Comparison of ENCODE assay signal across 8 cellular contexts in the genomic region with DNA sequence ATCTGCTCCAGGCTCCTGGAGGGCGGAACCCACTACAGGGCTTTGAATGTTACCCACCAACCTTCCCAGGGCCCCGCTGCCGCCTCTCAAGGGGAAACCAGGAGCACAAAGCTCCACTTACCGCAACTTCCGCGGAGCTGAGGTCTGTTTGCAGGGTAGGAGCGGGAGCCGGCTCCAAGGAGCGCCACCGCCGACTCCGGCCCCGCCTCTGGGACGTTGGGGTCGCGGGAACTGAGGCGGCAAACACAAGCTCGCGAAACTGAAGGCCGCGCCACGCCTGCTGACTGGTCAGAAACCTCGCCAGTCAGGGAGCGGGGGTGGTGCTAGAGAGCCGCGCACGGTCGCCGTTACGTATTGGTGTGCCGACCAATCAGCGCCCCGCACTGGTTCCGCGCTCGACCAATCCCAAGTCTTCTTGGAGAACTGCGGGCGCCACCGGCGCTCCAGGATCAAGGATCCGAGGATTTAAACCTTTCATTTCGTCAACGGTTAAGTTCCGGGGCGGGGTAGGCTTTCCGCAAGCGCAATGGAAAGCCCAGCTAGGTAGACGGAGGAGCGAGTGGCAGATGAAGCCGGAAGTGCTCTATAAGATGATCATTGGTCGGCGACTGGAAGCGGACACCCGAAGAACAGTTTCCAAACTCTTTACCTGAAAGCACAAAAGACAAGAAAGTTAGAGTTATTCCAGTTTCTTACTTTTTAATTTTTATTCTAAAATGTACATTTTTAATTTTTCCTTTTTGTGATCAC. TPM values are rescaled to one million over a fixed set of nuclear protein-coding genes. Genes with fewer than 3 reads are reported as not detected.
DNase-seq lines count a peak whose midpoint lies in the region; ATAC-seq and TF ChIP-seq lines count a peak whose summit lies in the region.

STIL (minus strand) TSS at position 233 of the 750 bp plus-strand sequence. CDS start 3,828 bp downstream, outside the sequence.

- no peak within 1 kb of the TSS for H2BK120ac ChIP-seq in IMR-90 (ENCODE audit: low read depth, low read length)

- H4K20me1 ChIP-seq in IMR-90 (ENCODE audit: insufficient read depth, low read length): no peaks in the 10 kb centered on the region

- peak within 1 kb of the TSS; percentile 82; the same call in 1 of the 2 replicates for H2AK5ac ChIP-seq in IMR-90 (ENCODE audit: low read depth, low read length)

- H2BK5ac ChIP-seq in IMR-90 (ENCODE audit: low read depth, low read length, poor library complexity, severe bottlenecking): peak within 1 kb of the TSS; percentile 78

- 0% methylated on average over 24 of the region's 54 CpGs; no CpG with 5 or more reads in 1 of the 2 experiments for WGBS in IMR-90 (ENCODE audit: extremely low coverage in 2 of 2, insufficient read length in 1 of 2), 2 experiments

- POLR2A ChIA-PET in IMR-90 (lab: Charles Lee; ENCODE audit: unreplicated experiment): interaction anchor here (0.7 to 1.0 kb wide), 2 partner anchors 20 to 38 kb away, joined by 3 to 4 read pairs; partner anchors contain the start of gene CMPK1

- DNase-seq in DMS 273 (lab: John Stamatoyannopoulos, UW; ENCODE audit: unreplicated experiment) (peak; percentile 100), IMR-90 (peak; percentile 100), OCI-M1 (lab: John Stamatoyannopoulos, UW) (peak; percentile 99), activated T-cell treated with anti-CD3 and anti-CD28 coated beads for 24 hours (ENCODE audit: low read depth) (peak; percentile 96), epithelial cell of esophagus (ENCODE audit: low read depth) (peak; percentile 100)
- DNase-seq in stimulated activated CD8-positive, alpha-beta memory T cell treated with anti-CD3 and anti-CD28 coated beads, Interleukin-4, amount 100 ng/mL, for 1 hour (ENCODE audit: low read depth in 2 of 2, low spot score in 1 of 2): peak; percentile 93 to 94

- H3K4me1 ChIP-seq in IMR-90 (ENCODE audit: control insufficient read depth, insufficient read depth, low read length) (no peaks in the 10 kb centered on the region; the same call in 1 of the 2 replicates), mononuclear cell (ENCODE audit: insufficient read depth, low read length) (peaks cover 12% of the 10 kb centered on the region)

- peak within 1 kb of the TSS; percentile 86 for H3K27ac ChIP-seq in IMR-90 (ENCODE audit: insufficient read depth, low read length)

- H3K4me2 ChIP-seq in IMR-90 (ENCODE audit: low read depth, low read length): peak within 1 kb of the TSS; percentile 88

- peak within 1 kb of the TSS; percentile 89 for H4K5ac ChIP-seq in IMR-90 (ENCODE audit: low read depth, low read length)

- peak within 1 kb of the TSS; percentile 62 for H3K4me3 ChIP-seq in IMR-90 (ENCODE audit: insufficient read depth, low read depth, low read length)
- peak within 1 kb of the TSS; percentile 97 for H3K4me3 ChIP-seq in epithelial cell of esophagus (ENCODE audit: low read length)
- peak within 1 kb of the TSS; percentile 66 for H3K4me3 ChIP-seq in mononuclear cell (ENCODE audit: low read length)

- peak within 1 kb of the TSS; percentile 95 to 99 for H4K8ac ChIP-seq in IMR-90 (ENCODE audit: low read depth in 2 of 2, low read length in 2 of 2)

- H3K79me1 ChIP-seq in IMR-90 (ENCODE audit: low read depth in 1 of 2, low read length in 2 of 2): peaks cover 0 to 10% of the 10 kb centered on the region in 2 experiments; a peak in 2 of 4 replicates

- ATAC-seq in GM21528 (IDR thresholded peaks at IDR 0.05; ENCODE audit: low FRiP score, unreplicated experiment) (peak; percentile 98), IMR-90 (ENCODE audit: low read depth) (peak; percentile 96)

- H3K4ac ChIP-seq in IMR-90 (ENCODE audit: low read depth, low read length): peak within 1 kb of the TSS; percentile 90

- CTCF ChIA-PET in IMR-90 (lab: Yijun Ruan, JAX): interaction anchor here (0.8 kb wide), 1 partner anchor 15 kb away, joined by 9 read pairs; no protein-coding TSS in a partner anchor

- peak within 1 kb of the TSS; percentile 27 for H4K91ac ChIP-seq in IMR-90 (ENCODE audit: insufficient read depth, low read depth, low read length)

- no peak for TF ChIP-seq CTCF in IMR-90 (conservative IDR thresholded peaks at IDR 0.05; ENCODE audit: low read depth, low read length)
- no peak for TF ChIP-seq CTCF in epithelial cell of esophagus (IDR thresholded peaks at IDR 0.05; ENCODE audit: insufficient read depth, low read depth, low read length, missing control alignments)

- peak within 1 kb of the TSS; percentile 88 for H2AFZ ChIP-seq in IMR-90 (replicated peaks; ENCODE audit: low read length, poor library complexity)

- peak within 1 kb of the TSS; percentile 80 for H3K9ac ChIP-seq in IMR-90 (ENCODE audit: low read depth, low read length)

- intact Hi-C loops in IMR-90 (cut with micrococcal nuclease): loop anchor here (1.0 to 5.0 kb wide), 3 partner anchors 17 to 122 kb away; partner anchors contain the start of genes CMPK1 and PDZK1IP1

- peak within 1 kb of the TSS; percentile 85 for H3K23ac ChIP-seq in IMR-90 (ENCODE audit: low read depth, low read length)

- H3K14ac ChIP-seq in IMR-90 (replicated peaks; ENCODE audit: low read depth, low read length): peak within 1 kb of the TSS; percentile 92

- no peaks in the 10 kb centered on the region for H3K27me3 ChIP-seq in IMR-90 (ENCODE audit: control insufficient read depth, insufficient read depth, low read length)
- no peaks in the 10 kb centered on the region for H3K27me3 ChIP-seq in mononuclear cell (ENCODE audit: insufficient read depth, low read length)

- peak within 1 kb of the TSS; percentile 57; the same call in 1 of the 3 replicates for H2BK15ac ChIP-seq in IMR-90 (ENCODE audit: low read depth, low read length)

- no peaks in the 10 kb centered on the region for H3K36me3 ChIP-seq in IMR-90 (ENCODE audit: control insufficient read depth, insufficient read depth, low read length)

- no peak for TF ChIP-seq RAD21 in IMR-90 (IDR thresholded peaks at IDR 0.05; ENCODE audit: low read length)

- dilution Hi-C loops in IMR-90 (cut with HindIII; ENCODE audit: low sequenced_read_pairs, unreplicated experiment): no loop called here

- peak; percentile 92 for TF ChIP-seq POLR2A in IMR-90 (IDR thresholded peaks at IDR 0.05; ENCODE audit: low read depth, low read length)

- H3K9me1 ChIP-seq in IMR-90 (ENCODE audit: insufficient read depth, low read length): no peaks in the 10 kb centered on the region

- no TSS peak for BruUV-seq in IMR-90 (replicated peaks; lab: Mats Ljungman, UMichigan)

- H3K18ac ChIP-seq in IMR-90 (ENCODE audit: low read depth, low read length): no peak within 1 kb of the TSS

- H2BK20ac ChIP-seq in IMR-90 (ENCODE audit: low read depth, low read length): no peak within 1 kb of the TSS

- peak within 1 kb of the TSS; percentile 88 for H3K56ac ChIP-seq in IMR-90 (ENCODE audit: extremely low read depth, insufficient read depth, low read length)

- H2AK9ac ChIP-seq in IMR-90 (replicated peaks; ENCODE audit: low read depth, low read length, poor library complexity): peak within 1 kb of the TSS; percentile 95

- H3K9me3 ChIP-seq in IMR-90 (ENCODE audit: control insufficient read depth, insufficient read depth, low read length): no peaks in the 10 kb centered on the region
- H3K9me3 ChIP-seq in mononuclear cell (ENCODE audit: low read depth, low read length): no peaks in the 10 kb centered on the region

- in situ Hi-C loops in IMR-90 (cut with MboI; ENCODE audit: low sequenced_read_pairs): no loop called here

TF ChIP-seq in IMR-90, 13 proteins besides CTCF, POLR2A, EP300 and RAD21:
- TF ChIP-seq MAFK (IDR thresholded peaks at IDR 0.05; ENCODE audit: low read depth, low read length): peak; percentile 47
- peak; percentile 76 for TF ChIP-seq BHLHE40 (IDR thresholded peaks at IDR 0.05; ENCODE audit: low read depth, low read length)
- TF ChIP-seq MXI1 (IDR thresholded peaks at IDR 0.05; ENCODE audit: borderline replicate concordance, low read depth, low read length): peak; percentile 95
- no peak for TF ChIP-seq NFE2L2 (IDR thresholded peaks at IDR 0.05; ENCODE audit: low read depth, low read length)
- TF ChIP-seq, protein P1, sequence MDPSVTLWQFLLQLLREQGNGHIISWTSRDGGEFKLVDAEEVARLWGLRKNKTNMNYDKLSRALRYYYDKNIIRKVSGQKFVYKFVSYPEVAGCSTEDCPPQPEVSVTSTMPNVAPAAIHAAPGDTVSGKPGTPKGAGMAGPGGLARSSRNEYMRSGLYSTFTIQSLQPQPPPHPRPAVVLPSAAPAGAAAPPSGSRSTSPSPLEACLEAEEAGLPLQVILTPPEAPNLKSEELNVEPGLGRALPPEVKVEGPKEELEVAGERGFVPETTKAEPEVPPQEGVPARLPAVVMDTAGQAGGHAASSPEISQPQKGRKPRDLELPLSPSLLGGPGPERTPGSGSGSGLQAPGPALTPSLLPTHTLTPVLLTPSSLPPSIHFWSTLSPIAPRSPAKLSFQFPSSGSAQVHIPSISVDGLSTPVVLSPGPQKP (IDR thresholded peaks at IDR 0.05; ENCODE audit: borderline replicate concordance, low read depth, low read length): no peak
- TF ChIP-seq, protein P2, sequence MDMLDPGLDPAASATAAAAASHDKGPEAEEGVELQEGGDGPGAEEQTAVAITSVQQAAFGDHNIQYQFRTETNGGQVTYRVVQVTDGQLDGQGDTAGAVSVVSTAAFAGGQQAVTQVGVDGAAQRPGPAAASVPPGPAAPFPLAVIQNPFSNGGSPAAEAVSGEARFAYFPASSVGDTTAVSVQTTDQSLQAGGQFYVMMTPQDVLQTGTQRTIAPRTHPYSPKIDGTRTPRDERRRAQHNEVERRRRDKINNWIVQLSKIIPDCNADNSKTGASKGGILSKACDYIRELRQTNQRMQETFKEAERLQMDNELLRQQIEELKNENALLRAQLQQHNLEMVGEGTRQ (IDR thresholded peaks at IDR 0.05; ENCODE audit: low read depth, low read length): no peak
- TF ChIP-seq RCOR1 (IDR thresholded peaks at IDR 0.05; ENCODE audit: insufficient replicate concordance, low read length): no peak
- peak; percentile 40; the same call in 1 of the 2 replicates for TF ChIP-seq RFX5 (IDR thresholded peaks at IDR 0.05; ENCODE audit: low read depth, low read length)
- TF ChIP-seq SMC3 (IDR thresholded peaks at IDR 0.05; ENCODE audit: low read depth, low read length): no peak
- TF ChIP-seq CHD1 (IDR thresholded peaks at IDR 0.05; ENCODE audit: low read depth, low read length): no peak
- peak; percentile 25; the same call in 1 of the 2 replicates for TF ChIP-seq CEBPB (IDR thresholded peaks at IDR 0.05; ENCODE audit: low read depth, low read length)
- peak; percentile 47 for TF ChIP-seq FOS (IDR thresholded peaks at IDR 0.05; ENCODE audit: low read depth, low read length)
- peak; percentile 48; the same call in 1 of the 2 replicates for TF ChIP-seq MAZ (IDR thresholded peaks at IDR 0.05; ENCODE audit: borderline replicate concordance, low read depth, low read length)

RNA-seq across cellular contexts. Expression of gene STIL, which starts in this region (rescaled TPM):
- 17.2 and 19.2 TPM in 2 replicates for total RNA-seq in IMR-90 (2012; rRNA removed)
- polyA plus RNA-seq in IMR-90 (2012; rRNA removed): 5.8 and 6.8 TPM in 2 replicates
- 1.5 and 3.8 TPM in 2 replicates for polyA plus RNA-seq in IMR-90 (2012; cell fraction: cytosol; rRNA removed)
- polyA plus RNA-seq in IMR-90 (2012; cell fraction: nucleus; rRNA removed; ENCODE audit: low replicate concordance): 1.8 and 7.2 TPM in 2 replicates
- total RNA-seq in mononuclear cell: 4.9 TPM

Comparison
In these comparisons a context has a peak if more than half of its experiments do, and no peak if none do; other contexts are left out.
1. Peak in every context shown above with its lines: DNase-seq, ATAC-seq, H3K4me3 ChIP-seq and H3K27ac ChIP-seq.